Comparison of ENCODE assay signal across 7 cellular contexts in the genomic region with DNA sequence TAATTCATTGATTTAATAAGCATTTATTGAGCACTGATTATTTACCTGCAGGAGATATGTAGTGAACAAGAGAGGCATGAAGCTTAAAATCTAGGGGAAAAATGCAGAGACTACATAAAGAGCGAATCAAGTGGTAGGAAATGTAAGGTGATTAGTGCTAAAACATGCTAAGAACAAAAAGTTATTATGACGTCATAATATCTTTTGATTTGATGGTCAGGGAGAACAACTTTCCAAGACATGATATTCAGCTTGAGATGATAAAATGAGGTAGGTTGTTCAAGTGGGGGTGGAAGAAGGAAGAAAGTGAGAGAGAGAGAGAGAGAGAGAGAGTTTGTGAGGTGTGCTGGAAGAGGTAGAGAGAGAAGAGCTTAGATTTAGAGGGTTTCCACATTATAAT.
"Had no signal": no experiment of that assay in that cellular context is flagged by ENCODE, and none has a peak within 500 bp of the region (broad histone marks: within the 10 kb centered on the region; RNA-seq: fewer than 3 reads in every experiment).

No MANE protein-coding gene starts in this region.

- H2AFZ ChIP-seq: GM23248 had no signal

- H3K9ac ChIP-seq: GM23248 had no signal

- H3K27ac ChIP-seq: GM23248 had no signal

- DNase-seq: GM23248, GOT3, H9, HCEC 1CT, HFFc6, KG1 had no signal

- FAIRE-seq: HTR-8/SVneo had no signal

- H3K4me3 ChIP-seq: GM23248 had no signal
